In genomic region chr4:169215656-169216055, GRCh38 we compare ENCODE assay signal across 17 cellular contexts. TPM values are rescaled to one million over a fixed set of nuclear protein-coding genes. Genes with fewer than 3 reads are reported as not detected.
DNase-seq lines count a peak whose midpoint lies in the region; ATAC-seq and TF ChIP-seq lines count a peak whose summit lies in the region.
"Had no signal": no experiment of that assay in that cellular context is flagged by ENCODE, and none has a peak within 500 bp of the region (broad histone marks: within the 10 kb centered on the region; RNA-seq: fewer than 3 reads in every experiment).

No MANE protein-coding gene starts in this region.

- H2AFZ ChIP-seq in GM23338, result no peak overlapping the region
- H2AFZ ChIP-seq: parathyroid adenoma had no signal

- H3F3A ChIP-seq in GM23338 (replicated peaks; ENCODE audit: low read depth), result no peaks in the 10 kb centered on the region

- no peak overlapping the region for H3K4me2 ChIP-seq in GM23338

- TF ChIP-seq CTCF in BE2C (IDR thresholded peaks at IDR 0.05; ENCODE audit: low read depth, low read length) (no peak), GM23338 (conservative IDR thresholded peaks at IDR 0.05; ENCODE audit: low read depth in 2 of 2) (no peak)

- H4K20me1 ChIP-seq in GM23338 (replicated peaks; ENCODE audit: insufficient read depth), result no peaks in the 10 kb centered on the region

- peaks cover 31% of the 10 kb centered on the region for H3K79me2 ChIP-seq in GM23338 (replicated peaks; ENCODE audit: insufficient read depth)
- H3K79me2 ChIP-seq: parathyroid adenoma had no signal

- peaks cover 4% of the 10 kb centered on the region; the same call in 1 of the 2 replicates for H3K9me3 ChIP-seq in BE2C
- H3K9me3 ChIP-seq: body of pancreas had no signal

- H3K36me3 ChIP-seq in BE2C, result no peaks in the 10 kb centered on the region; the same call in 1 of the 2 replicates
- peaks cover 6% of the 10 kb centered on the region; the same call in 1 of the 2 replicates for H3K36me3 ChIP-seq in GM23338 (ENCODE audit: insufficient read depth)
- H3K36me3 ChIP-seq: HAP-1 had no signal

- peaks cover 20% of the 10 kb centered on the region for H3K9me3 Mint-ChIP-seq in GM23338

- H3K36me3 Mint-ChIP-seq in GM23338 (ENCODE audit: low read depth), result peaks cover 32% of the 10 kb centered on the region

- H3K4me3 Mint-ChIP-seq in GM23338, result no peak overlapping the region
- H3K4me3 Mint-ChIP-seq: activated CD4-positive, alpha-beta T cell treated with anti-CD3 and anti-CD28 coated beads for 36 hours; dendritic cell treated with granulocyte-macrophage colony-stimulating factor and Interleukin-4, amounts not matched to agents 40 ng/mL and 50 ng/mL, for 4 days had no signal

- peak; percentile 34 for ATAC-seq in GM18519 (IDR thresholded peaks at IDR 0.05; ENCODE audit: low FRiP score, unreplicated experiment)
- ATAC-seq in GM21447 (IDR thresholded peaks at IDR 0.05; ENCODE audit: unreplicated experiment), result peak; percentile 71
- peak; percentile 48 for ATAC-seq in HG03097 (IDR thresholded peaks at IDR 0.05; ENCODE audit: low FRiP score, unreplicated experiment)
- no peak for ATAC-seq in GM23338
- ATAC-seq: activated CD4-positive, alpha-beta T cell treated with anti-CD3 and anti-CD28 coated beads for 36 hours; body of pancreas; stimulated activated naive CD8-positive, alpha-beta T cell treated with anti-CD3 and anti-CD28 coated beads, Interleukin-15, Interleukin-2, amounts not matched to agents 100 U/mL and 50 U/mL, for 24 hours had no signal

- no peak overlapping the region for H3K27ac Mint-ChIP-seq in GM23338
- H3K27ac Mint-ChIP-seq: activated CD4-positive, alpha-beta T cell treated with anti-CD3 and anti-CD28 coated beads for 36 hours; dendritic cell treated with granulocyte-macrophage colony-stimulating factor and Interleukin-4, amounts not matched to agents 40 ng/mL and 50 ng/mL, for 4 days had no signal

- H3K4me1 ChIP-seq in BE2C, result no peaks in the 10 kb centered on the region; the same call in 1 of the 2 replicates
- H3K4me1 ChIP-seq in GM23338 (ENCODE audit: insufficient read depth), result no peaks in the 10 kb centered on the region
- H3K4me1 ChIP-seq: HAP-1, parathyroid adenoma had no signal

- no peaks in the 10 kb centered on the region for H3K9me2 ChIP-seq in GM23338 (ENCODE audit: insufficient read depth)

- peaks cover 8% of the 10 kb centered on the region; the same call in 2 of the 3 replicates for H3K4me1 Mint-ChIP-seq in GM23338
- H3K4me1 Mint-ChIP-seq: activated CD4-positive, alpha-beta T cell treated with anti-CD3 and anti-CD28 coated beads for 36 hours had no signal

- DNase-seq in germinal center (ENCODE audit: low spot score), result peak; percentile 16
- no peak for DNase-seq in BE2C
- no peak for DNase-seq in NCI-H510A treated with DMSO at 0.1 percent for 48 hours (lab: John Stamatoyannopoulos, UW)
- no peak for DNase-seq in DMS53 treated with DMSO at 0.1 percent for 48 hours (lab: John Stamatoyannopoulos, UW; ENCODE audit: unreplicated experiment)
- no peak for DNase-seq in GM23338 (ENCODE audit: low spot score)
- DNase-seq: activated CD4-positive, alpha-beta T cell treated with anti-CD3 and anti-CD28 coated beads for 36 hours; activated naive CD4-positive, alpha-beta T cell treated with anti-CD3 and anti-CD28 coated beads, Interleukin-2, amount 50 U/mL, for 16 hours; activated T-cell treated with anti-CD3 and anti-CD28 coated beads for 4 hours; body of pancreas; NCI-H2171 treated with DMSO at 0.1 percent for 48 hours; stimulated activated naive CD8-positive, alpha-beta T cell treated with anti-CD3 and anti-CD28 coated beads, Interleukin-15, Interleukin-2, amounts not matched to agents 100 U/mL and 50 U/mL, for 24 hours had no signal

- no peak overlapping the region for H3K4me3 ChIP-seq in BE2C (ENCODE audit: low read depth, low read length)
- H3K4me3 ChIP-seq in GM23338, result no peak overlapping the region
- H3K4me3 ChIP-seq: body of pancreas, HAP-1 had no signal

- no peaks in the 10 kb centered on the region for H3K27me3 Mint-ChIP-seq in GM23338 (ENCODE audit: insufficient read depth, low read depth, poor library complexity)
- H3K27me3 Mint-ChIP-seq: dendritic cell treated with granulocyte-macrophage colony-stimulating factor and Interleukin-4, amounts not matched to agents 40 ng/mL and 50 ng/mL, for 4 days had no signal

- no peaks in the 10 kb centered on the region for H3K27me3 ChIP-seq in BE2C
- H3K27me3 ChIP-seq in GM23338 (ENCODE audit: insufficient read depth), result no peaks in the 10 kb centered on the region
- H3K27me3 ChIP-seq: body of pancreas had no signal

- no peak overlapping the region for H3K27ac ChIP-seq in GM23338 (ENCODE audit: low read depth)
- H3K27ac ChIP-seq: body of pancreas, parathyroid adenoma had no signal

TF ChIP-seq in GM23338, 12 proteins besides CTCF, POLR2A, EP300 and RAD21:
- no peak for TF ChIP-seq JUNB (IDR thresholded peaks at IDR 0.05; ENCODE audit: unreplicated experiment)
- TF ChIP-seq ZNF462 (CRISPR knock-in tag; IDR thresholded peaks at IDR 0.05), result no peak

RNA-seq across cellular contexts. Expression of gene SH3RF1, which starts 55.1 kb away (rescaled TPM):
- polyA plus RNA-seq in BE2C (2012; ENCODE audit: insufficient read depth, insufficient read length, low read depth), result 19.2 TPM
- 12.4 and 22.9 TPM in 2 replicates for total RNA-seq in GM23338 (2014; rRNA removed; shearing (Covaris generic))
- 6.2 and 7.8 TPM in 2 replicates for polyA plus RNA-seq in GM23338 (2016; fragmentation: Nextera tagmentation; extraction: Ambion mirVana)
